In genomic region chr2:100114011-100114433, GRCh38 we compare ENCODE assay signal across 10 cellular contexts. TPM values are rescaled to one million over a fixed set of nuclear protein-coding genes. Genes with fewer than 3 reads are reported as not detected.
A peak's percentile ranks its signal among the peaks of the same experiment; 100 is the strongest.
DNase-seq lines count a peak whose midpoint lies in the region; ATAC-seq and TF ChIP-seq lines count a peak whose summit lies in the region.
"Had no signal": no experiment of that assay in that cellular context is flagged by ENCODE, and none has a peak within 500 bp of the region (broad histone marks: within the 10 kb centered on the region; RNA-seq: fewer than 3 reads in every experiment).

No MANE protein-coding gene starts in this region.

- ATAC-seq in GM18498 (IDR thresholded peaks at IDR 0.05; ENCODE audit: unreplicated experiment): peak; percentile 70
- peak; percentile 85 for ATAC-seq in GM21529 (IDR thresholded peaks at IDR 0.05; ENCODE audit: unreplicated experiment)
- peak; percentile 17 for ATAC-seq in effector memory CD8-positive, alpha-beta T cell (replicated peaks)
- ATAC-seq in natural killer cell: no peak

- intact Hi-C loops in ascending aorta (cut with DNase I) (no loop called here), natural killer cell (cut with micrococcal nuclease) (no loop called here)

- H3K27ac Mint-ChIP-seq in effector memory CD8-positive, alpha-beta T cell: no peak overlapping the region
- H3K27ac Mint-ChIP-seq in glutamatergic neuron (ENCODE audit: unreplicated experiment): no peak overlapping the region
- H3K27ac Mint-ChIP-seq in natural killer cell: peak overlapping the region in 1 of 2 donors; percentile 3

- H3K27ac ChIP-seq in ascending aorta (no peak overlapping the region), tibial nerve (no peak overlapping the region)

- WGBS in tibial nerve, 2 donors: 68 to 100% methylated on average over 1 to 2 of the region's 2 CpGs

- no peak for TF ChIP-seq EP300 in tibial nerve (IDR thresholded peaks at IDR 0.05)

- H3K27me3 ChIP-seq in ascending aorta (no peaks in the 10 kb centered on the region), tibial nerve (no peaks in the 10 kb centered on the region)
- H3K27me3 ChIP-seq: MG63 had no signal

- no peaks in the 10 kb centered on the region for H3K36me3 Mint-ChIP-seq in effector memory CD8-positive, alpha-beta T cell (ENCODE audit: insufficient read depth)
- H3K36me3 Mint-ChIP-seq in glutamatergic neuron (ENCODE audit: unreplicated experiment) (peaks cover 10% of the 10 kb centered on the region), natural killer cell (peaks cover 7% of the 10 kb centered on the region)

- H3K4me3 Mint-ChIP-seq in effector memory CD8-positive, alpha-beta T cell: no peak overlapping the region
- H3K4me3 Mint-ChIP-seq in glutamatergic neuron (ENCODE audit: unreplicated experiment): no peak overlapping the region
- H3K4me3 Mint-ChIP-seq in natural killer cell: no peak overlapping the region

- H3K4me1 ChIP-seq in ascending aorta (no peaks in the 10 kb centered on the region), tibial nerve (no peaks in the 10 kb centered on the region)

- H3K4me3 ChIP-seq in Jurkat, Clone E6-1 (ENCODE audit: low read length): no peak overlapping the region
- H3K4me3 ChIP-seq in ascending aorta: no peak overlapping the region
- H3K4me3 ChIP-seq in tibial nerve: no peak overlapping the region
- H3K4me3 ChIP-seq: MG63 had no signal

- H3K36me3 ChIP-seq in ascending aorta (no peaks in the 10 kb centered on the region), tibial nerve (no peaks in the 10 kb centered on the region)
- H3K36me3 ChIP-seq: MG63 had no signal

- no peaks in the 10 kb centered on the region for H3K4me1 Mint-ChIP-seq in effector memory CD8-positive, alpha-beta T cell (ENCODE audit: low read depth in 2 of 2)
- H3K4me1 Mint-ChIP-seq in glutamatergic neuron (ENCODE audit: low read depth, unreplicated experiment) (peaks cover 21% of the 10 kb centered on the region), natural killer cell (peaks cover 0 to 10% of the 10 kb centered on the region in 2 donors)

- H3K9me3 ChIP-seq in ascending aorta (no peaks in the 10 kb centered on the region), tibial nerve (peaks cover 0 to 21% (median 0%) of the 10 kb centered on the region in 4 donors)
- H3K9me3 ChIP-seq: MG63 had no signal

- no peak for TF ChIP-seq POLR2A in tibial nerve (IDR thresholded peaks at IDR 0.05)

- H3K9me3 Mint-ChIP-seq in effector memory CD8-positive, alpha-beta T cell: no peaks in the 10 kb centered on the region
- H3K9me3 Mint-ChIP-seq in glutamatergic neuron (ENCODE audit: unreplicated experiment): peaks cover 8% of the 10 kb centered on the region
- peaks cover 3 to 4% of the 10 kb centered on the region in 2 donors for H3K9me3 Mint-ChIP-seq in natural killer cell

- TF ChIP-seq CTCF in ascending aorta (IDR thresholded peaks at IDR 0.05): no peak
- TF ChIP-seq CTCF in glutamatergic neuron (IDR thresholded peaks at IDR 0.05; ENCODE audit: partially characterized antibody, unreplicated experiment): no peak
- TF ChIP-seq CTCF in tibial nerve (IDR thresholded peaks at IDR 0.05): no peak
- TF ChIP-seq CTCF in natural killer cell (IDR thresholded peaks at IDR 0.05): no peak

- peak; percentile 79 for DNase-seq in Jurkat, Clone E6-1 (ENCODE audit: low read depth, low spot score)
- no peak for DNase-seq in effector memory CD8-positive, alpha-beta T cell
- no peak for DNase-seq in ascending aorta (ENCODE audit: low spot score in 2 of 2)
- no peak for DNase-seq in glutamatergic neuron
- DNase-seq in tibial nerve (ENCODE audit: low spot score in 2 of 2): no peak
- no peak for DNase-seq in natural killer cell
- DNase-seq: MG63; stimulated activated CD4-positive, alpha-beta T cell treated with anti-CD3 and anti-CD28 coated beads, Interleukin-4, amount 100 ng/mL, for 24 hours had no signal

- peaks cover 8 to 9% of the 10 kb centered on the region in 2 donors for H3K27me3 Mint-ChIP-seq in effector memory CD8-positive, alpha-beta T cell
- H3K27me3 Mint-ChIP-seq in glutamatergic neuron (ENCODE audit: unreplicated experiment): peaks cover 6% of the 10 kb centered on the region
- H3K27me3 Mint-ChIP-seq in natural killer cell (ENCODE audit: low read depth in 2 of 2): peaks cover 0 to 3% of the 10 kb centered on the region in 2 donors

RNA-seq across cellular contexts. Expression of gene AFF3, which starts 28.4 kb away (rescaled TPM):
- polyA plus RNA-seq in Jurkat, Clone E6-1 (2012; ENCODE audit: insufficient read depth, insufficient read length): 11.4 TPM
- 7.1 TPM for total RNA-seq in ascending aorta
- total RNA-seq in glutamatergic neuron (ENCODE audit: unreplicated experiment): 125 TPM
- 10 to 100 TPM in 3 of 4 donors, 1 to 10 TPM in 1; 7.2 to 36.0 (median 21.4) TPM for total RNA-seq in tibial nerve
- total RNA-seq in natural killer cell: 1 to 10 TPM; 4.6 to 9.6 (median 5.6) TPM

Comparison
In these comparisons a context has a peak if more than half of its experiments do, and no peak if none do; other contexts are left out.
1. ATAC-seq: peak in GM18498 (single experiment), GM21529 (single experiment) and effector memory CD8-positive, alpha-beta T cell (single experiment); none in natural killer cell (0 of 3).